ENCODE assay signal across 1 cellular context in genomic region chrX:35890699-35891098, GRCh38.
A peak's percentile ranks its signal among the peaks of the same experiment; 100 is the strongest.
TF ChIP-seq lines count a peak whose summit lies in the region.

No MANE protein-coding gene starts in this region.

TF ChIP-seq in K562, 482 proteins besides CTCF, POLR2A, EP300 and RAD21 (continued from another document):
- TF ChIP-seq ZNF318 (IDR thresholded peaks at IDR 0.05; ENCODE audit: borderline replicate concordance in 1 of 2, low read depth in 1 of 2) = no peak
- TF ChIP-seq NFE2 (IDR thresholded peaks at IDR 0.05; ENCODE audit: low read depth) = peak; percentile 86
- TF ChIP-seq DDX20 (tag; IDR thresholded peaks at IDR 0.05; ENCODE audit: low read depth) = no peak
- no peak for TF ChIP-seq HEY1 (CRISPR knock-in tag; IDR thresholded peaks at IDR 0.05; ENCODE audit: borderline replicate concordance)
- TF ChIP-seq IRF2 (CRISPR knock-in tag; IDR thresholded peaks at IDR 0.05) = no peak
- TF ChIP-seq RBBP5 (IDR thresholded peaks at IDR 0.05; ENCODE audit: borderline replicate concordance, insufficient read depth, low read length, poor library complexity, severe bottlenecking) = no peak
- TF ChIP-seq BDP1 (IDR thresholded peaks at IDR 0.05; ENCODE audit: insufficient read depth, insufficient read length) = no peak
- TF ChIP-seq FOSL1 (tag; conservative IDR thresholded peaks at IDR 0.05) = no peak
- TF ChIP-seq, protein P1, sequence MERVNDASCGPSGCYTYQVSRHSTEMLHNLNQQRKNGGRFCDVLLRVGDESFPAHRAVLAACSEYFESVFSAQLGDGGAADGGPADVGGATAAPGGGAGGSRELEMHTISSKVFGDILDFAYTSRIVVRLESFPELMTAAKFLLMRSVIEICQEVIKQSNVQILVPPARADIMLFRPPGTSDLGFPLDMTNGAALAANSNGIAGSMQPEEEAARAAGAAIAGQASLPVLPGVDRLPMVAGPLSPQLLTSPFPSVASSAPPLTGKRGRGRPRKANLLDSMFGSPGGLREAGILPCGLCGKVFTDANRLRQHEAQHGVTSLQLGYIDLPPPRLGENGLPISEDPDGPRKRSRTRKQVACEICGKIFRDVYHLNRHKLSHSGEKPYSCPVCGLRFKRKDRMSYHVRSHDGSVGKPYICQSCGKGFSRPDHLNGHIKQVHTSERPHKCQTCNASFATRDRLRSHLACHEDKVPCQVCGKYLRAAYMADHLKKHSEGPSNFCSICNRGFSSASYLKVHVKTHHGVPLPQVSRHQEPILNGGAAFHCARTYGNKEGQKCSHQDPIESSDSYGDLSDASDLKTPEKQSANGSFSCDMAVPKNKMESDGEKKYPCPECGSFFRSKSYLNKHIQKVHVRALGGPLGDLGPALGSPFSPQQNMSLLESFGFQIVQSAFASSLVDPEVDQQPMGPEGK (CRISPR knock-in tag; IDR thresholded peaks at IDR 0.05; ENCODE audit: borderline replicate concordance) = no peak
- peak; percentile 57 for TF ChIP-seq ELF1 (tag; IDR thresholded peaks at IDR 0.05)
- TF ChIP-seq CREB5 (CRISPR knock-in tag; IDR thresholded peaks at IDR 0.05) = no peak
- TF ChIP-seq RNF219 (CRISPR knock-in tag; IDR thresholded peaks at IDR 0.05) = no peak
- TF ChIP-seq ETV6 (IDR thresholded peaks at IDR 0.05; ENCODE audit: borderline replicate concordance in 1 of 2, low read depth in 2 of 2, low read length in 1 of 2) = no peak
- no peak for TF ChIP-seq ETV6 (CRISPR knock-in tag; IDR thresholded peaks at IDR 0.05; ENCODE audit: borderline replicate concordance)
- TF ChIP-seq POLR2G (IDR thresholded peaks at IDR 0.05; ENCODE audit: low read depth, low read length) = no peak
- TF ChIP-seq WHSC1 (IDR thresholded peaks at IDR 0.05; ENCODE audit: low read length) = no peak
- no peak for TF ChIP-seq CTBP1 (IDR thresholded peaks at IDR 0.05; ENCODE audit: borderline replicate concordance)
- TF ChIP-seq TAL1 (IDR thresholded peaks at IDR 0.05) = no peak
- no peak for TF ChIP-seq ZNF174 (CRISPR knock-in tag; IDR thresholded peaks at IDR 0.05)
- no peak for TF ChIP-seq SOX6 (IDR thresholded peaks at IDR 0.05)
- no peak for TF ChIP-seq ZNF75A (CRISPR knock-in tag; IDR thresholded peaks at IDR 0.05)
- no peak for TF ChIP-seq ZNF644 (tag; IDR thresholded peaks at IDR 0.05; ENCODE audit: low read depth)
- no peak for TF ChIP-seq NKRF (IDR thresholded peaks at IDR 0.05; ENCODE audit: borderline replicate concordance)
- no peak for TF ChIP-seq NCOA6 (IDR thresholded peaks at IDR 0.05)
- no peak for TF ChIP-seq E2F4 (CRISPR knock-in tag; IDR thresholded peaks at IDR 0.05; ENCODE audit: low read depth)
- no peak for TF ChIP-seq TAF15 (IDR thresholded peaks at IDR 0.05; ENCODE audit: low read depth, low read length)
- TF ChIP-seq, protein P2, sequence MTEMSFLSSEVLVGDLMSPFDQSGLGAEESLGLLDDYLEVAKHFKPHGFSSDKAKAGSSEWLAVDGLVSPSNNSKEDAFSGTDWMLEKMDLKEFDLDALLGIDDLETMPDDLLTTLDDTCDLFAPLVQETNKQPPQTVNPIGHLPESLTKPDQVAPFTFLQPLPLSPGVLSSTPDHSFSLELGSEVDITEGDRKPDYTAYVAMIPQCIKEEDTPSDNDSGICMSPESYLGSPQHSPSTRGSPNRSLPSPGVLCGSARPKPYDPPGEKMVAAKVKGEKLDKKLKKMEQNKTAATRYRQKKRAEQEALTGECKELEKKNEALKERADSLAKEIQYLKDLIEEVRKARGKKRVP (CRISPR knock-in tag; IDR thresholded peaks at IDR 0.05) = 0 out of 2 replicates have a peak, but pooled peaks have one; percentile 15
- no peak for TF ChIP-seq THRAP3 (IDR thresholded peaks at IDR 0.05; ENCODE audit: borderline replicate concordance)
- TF ChIP-seq SPI1 (IDR thresholded peaks at IDR 0.05; ENCODE audit: borderline replicate concordance, low read depth, low read length) = no peak
- TF ChIP-seq GABPA (tag; conservative IDR thresholded peaks at IDR 0.05; ENCODE audit: low read depth) = peak; percentile 72
- no peak for TF ChIP-seq SMARCE1 (IDR thresholded peaks at IDR 0.05)
- no peak for TF ChIP-seq NFIX (CRISPR knock-in tag; IDR thresholded peaks at IDR 0.05; ENCODE audit: low read depth)
- no peak for TF ChIP-seq BRF1 (IDR thresholded peaks at IDR 0.05; ENCODE audit: borderline replicate concordance, extremely low read depth, insufficient read length)
